In the genomic region with DNA sequence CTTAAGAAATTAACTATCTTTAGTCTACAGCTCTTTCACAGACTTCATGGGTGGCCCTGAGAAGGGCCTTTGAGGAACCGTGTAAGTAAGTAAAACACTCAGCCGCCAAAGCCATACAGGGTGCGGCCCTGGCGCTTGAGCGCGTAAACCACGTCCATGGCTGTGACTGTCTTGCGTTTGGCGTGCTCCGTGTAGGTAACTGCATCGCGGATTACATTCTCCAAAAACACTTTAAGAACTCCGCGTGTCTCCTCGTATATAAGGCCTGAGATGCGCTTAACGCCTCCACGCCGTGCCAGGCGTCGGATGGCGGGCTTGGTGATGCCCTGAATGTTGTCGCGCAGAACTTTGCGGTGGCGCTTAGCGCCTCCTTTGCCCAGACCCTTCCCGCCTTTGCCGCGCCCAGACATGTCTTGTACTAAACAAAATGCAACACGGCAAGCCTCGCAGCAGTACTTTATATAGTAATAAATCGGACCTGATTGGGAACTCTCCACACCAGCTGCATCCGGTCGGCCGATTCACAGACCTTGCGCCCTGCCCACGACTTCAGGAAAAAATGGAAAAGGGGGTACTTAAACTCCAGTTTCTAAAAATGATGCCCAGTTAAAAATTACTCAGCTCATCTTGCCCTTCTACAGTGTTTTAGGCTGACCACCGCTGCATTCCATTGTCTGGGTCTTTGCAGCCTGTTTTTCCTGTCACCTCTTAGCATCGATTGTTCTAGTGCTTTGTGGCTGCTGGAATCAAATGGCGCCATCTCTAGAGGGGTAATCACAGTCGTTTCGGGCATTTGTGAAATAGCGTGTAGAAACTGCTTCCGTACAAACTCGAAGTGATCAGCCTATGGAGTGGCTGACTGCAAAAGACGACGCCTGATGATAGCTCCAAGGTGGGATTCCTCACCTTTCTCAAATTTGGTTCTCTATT, we compare ENCODE assay signal across 8 cellular contexts. TPM values are rescaled to one million over a fixed set of nuclear protein-coding genes. Genes with fewer than 3 reads are reported as not detected.
DNase-seq lines count a peak whose midpoint lies in the region; ATAC-seq and TF ChIP-seq lines count a peak whose summit lies in the region.

No MANE protein-coding gene starts in this region.

- peak overlapping the region; percentile 83 for H3K27ac ChIP-seq in neutrophil

- H3K4me3 ChIP-seq in fibroblast of the aortic adventitia (ENCODE audit: low read depth, low read length) (peak overlapping the region; percentile 75), neutrophil (ENCODE audit: low read depth in 1 of 2, low read length in 1 of 2) (peak overlapping the region; percentile 61 to 67)

- no peaks in the 10 kb centered on the region for H3K9me3 ChIP-seq in neutrophil

- ATAC-seq in HG03108 (IDR thresholded peaks at IDR 0.05; ENCODE audit: unreplicated experiment) (peak; percentile 34), HG03521 (IDR thresholded peaks at IDR 0.05; ENCODE audit: unreplicated experiment) (no peak)

- no peak for TF ChIP-seq CTCF in fibroblast of the aortic adventitia (IDR thresholded peaks at IDR 0.05; ENCODE audit: insufficient read depth, low read length)
- TF ChIP-seq CTCF in neutrophil (IDR thresholded peaks at IDR 0.05), result no peak

- H3K36me3 ChIP-seq in neutrophil, result no peaks in the 10 kb centered on the region

- peaks cover 28 to 30% of the 10 kb centered on the region in 2 experiments for H3K4me1 ChIP-seq in neutrophil (ENCODE audit: control insufficient read depth in 1 of 2, insufficient read depth in 1 of 2, low read depth in 1 of 2, low read length in 1 of 2)

- no peaks in the 10 kb centered on the region for H3K27me3 ChIP-seq in neutrophil

- DNase-seq in GM03348 (ENCODE audit: low spot score) (peak; percentile 66), NOMO-1 treated with dmso at 0.1 percent for 144 hours (lab: John Stamatoyannopoulos, UW; ENCODE audit: unreplicated experiment) (peak; percentile 71), activated T-helper 1 cell treated with Interleukin-2 at 50 U/mL for 16 hours (ENCODE audit: low read depth) (peak; percentile 47), fibroblast of the aortic adventitia (ENCODE audit: low read depth) (peak; percentile 79), cortex of kidney (lab: John Stamatoyannopoulos, UW) (no peak)

RNA-seq across cellular contexts. Expression of a gene that starts 38.8 kb away (rescaled TPM):
- not detected in 2 replicates for total RNA-seq in fibroblast of the aortic adventitia (ENCODE audit: low replicate concordance)
